In the genomic region with DNA sequence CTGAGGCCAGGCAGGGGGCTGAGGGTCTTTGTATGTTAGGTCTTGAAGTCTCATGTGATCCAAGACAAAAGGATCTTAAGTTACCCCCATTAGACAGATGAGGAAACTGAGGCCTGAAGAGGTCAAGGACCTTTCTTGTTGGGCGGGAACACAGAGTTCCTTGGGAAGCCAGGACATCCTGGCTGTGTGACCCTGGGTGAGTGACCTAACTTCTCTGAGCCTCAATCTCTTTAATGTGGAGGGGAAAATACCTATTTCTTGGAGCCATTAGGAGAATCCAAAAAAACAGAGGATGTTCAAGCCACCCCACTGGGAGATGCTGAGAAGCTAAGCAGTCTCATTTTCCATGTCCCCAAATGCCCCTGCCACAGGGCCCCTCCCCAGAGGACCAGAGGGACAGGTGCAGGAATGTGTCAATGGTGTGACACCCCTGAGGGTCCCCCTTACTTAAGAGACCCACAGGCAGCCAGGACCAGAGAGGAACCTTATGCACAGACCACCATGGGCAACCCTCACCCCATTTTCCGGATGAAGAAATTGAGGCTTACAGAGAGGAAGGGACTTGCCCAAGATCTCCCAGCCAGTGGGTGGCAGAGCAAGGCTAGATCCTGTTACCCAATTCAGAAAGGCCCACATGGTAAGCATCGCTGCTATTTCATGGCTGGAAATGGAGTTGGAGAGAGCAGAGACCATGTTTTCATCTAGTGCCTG, we compare ENCODE assay signal across 1 cellular context.
TF ChIP-seq lines count a peak whose summit lies in the region.

No MANE protein-coding gene starts in this region.

TF ChIP-seq in GM12878, 131 proteins besides CTCF, POLR2A, EP300 and RAD21:
- TF ChIP-seq KLF5 (IDR thresholded peaks at IDR 0.05; ENCODE audit: partially characterized antibody) (no peak), SREBF1 (IDR thresholded peaks at IDR 0.05; ENCODE audit: low read length) (no peak), MEF2A (IDR thresholded peaks at IDR 0.05; ENCODE audit: insufficient read depth, low read depth, low read length) (no peak), NFXL1 (IDR thresholded peaks at IDR 0.05; ENCODE audit: borderline replicate concordance) (0 out of 2 replicates have a peak, but pooled peaks have one; percentile 61), ASH2L (IDR thresholded peaks at IDR 0.05; ENCODE audit: borderline replicate concordance, low read depth) (no peak), SUZ12 (IDR thresholded peaks at IDR 0.05; ENCODE audit: unreplicated experiment) (no peak), NFIC (IDR thresholded peaks at IDR 0.05; ENCODE audit: low read depth, low read length) (no peak), SREBF2 (IDR thresholded peaks at IDR 0.05; ENCODE audit: low read length) (no peak), DPF2 (IDR thresholded peaks at IDR 0.05) (no peak), HDGF (IDR thresholded peaks at IDR 0.05) (no peak), CBFB (IDR thresholded peaks at IDR 0.05; ENCODE audit: low read depth) (no peak), ESRRA (IDR thresholded peaks at IDR 0.05; ENCODE audit: low read length) (no peak), JUNB (IDR thresholded peaks at IDR 0.05) (no peak), CREM (IDR thresholded peaks at IDR 0.05; ENCODE audit: low read depth) (no peak), ZNF217 (IDR thresholded peaks at IDR 0.05) (peak; percentile 17; the same call in 1 of the 2 replicates), ETV6 (conservative IDR thresholded peaks at IDR 0.05 in 1 of 2, IDR thresholded peaks at IDR 0.05 in 1 of 2; ENCODE audit: borderline replicate concordance in 1 of 2, low read depth in 1 of 2) (no peak)
- TF ChIP-seq, protein P1, sequence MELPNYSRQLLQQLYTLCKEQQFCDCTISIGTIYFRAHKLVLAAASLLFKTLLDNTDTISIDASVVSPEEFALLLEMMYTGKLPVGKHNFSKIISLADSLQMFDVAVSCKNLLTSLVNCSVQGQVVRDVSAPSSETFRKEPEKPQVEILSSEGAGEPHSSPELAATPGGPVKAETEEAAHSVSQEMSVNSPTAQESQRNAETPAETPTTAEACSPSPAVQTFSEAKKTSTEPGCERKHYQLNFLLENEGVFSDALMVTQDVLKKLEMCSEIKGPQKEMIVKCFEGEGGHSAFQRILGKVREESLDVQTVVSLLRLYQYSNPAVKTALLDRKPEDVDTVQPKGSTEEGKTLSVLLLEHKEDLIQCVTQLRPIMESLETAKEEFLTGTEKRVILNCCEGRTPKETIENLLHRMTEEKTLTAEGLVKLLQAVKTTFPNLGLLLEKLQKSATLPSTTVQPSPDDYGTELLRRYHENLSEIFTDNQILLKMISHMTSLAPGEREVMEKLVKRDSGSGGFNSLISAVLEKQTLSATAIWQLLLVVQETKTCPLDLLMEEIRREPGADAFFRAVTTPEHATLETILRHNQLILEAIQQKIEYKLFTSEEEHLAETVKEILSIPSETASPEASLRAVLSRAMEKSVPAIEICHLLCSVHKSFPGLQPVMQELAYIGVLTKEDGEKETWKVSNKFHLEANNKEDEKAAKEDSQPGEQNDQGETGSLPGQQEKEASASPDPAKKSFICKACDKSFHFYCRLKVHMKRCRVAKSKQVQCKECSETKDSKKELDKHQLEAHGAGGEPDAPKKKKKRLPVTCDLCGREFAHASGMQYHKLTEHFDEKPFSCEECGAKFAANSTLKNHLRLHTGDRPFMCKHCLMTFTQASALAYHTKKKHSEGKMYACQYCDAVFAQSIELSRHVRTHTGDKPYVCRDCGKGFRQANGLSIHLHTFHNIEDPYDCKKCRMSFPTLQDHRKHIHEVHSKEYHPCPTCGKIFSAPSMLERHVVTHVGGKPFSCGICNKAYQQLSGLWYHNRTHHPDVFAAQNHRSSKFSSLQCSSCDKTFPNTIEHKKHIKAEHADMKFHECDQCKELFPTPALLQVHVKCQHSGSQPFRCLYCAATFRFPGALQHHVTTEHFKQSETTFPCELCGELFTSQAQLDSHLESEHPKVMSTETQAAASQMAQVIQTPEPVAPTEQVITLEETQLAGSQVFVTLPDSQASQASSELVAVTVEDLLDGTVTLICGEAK (IDR thresholded peaks at IDR 0.05; ENCODE audit: borderline replicate concordance) = no peak
TF ChIP-seq in GM12878: peak in this region for 2.
